19 cellular contexts compared by ENCODE assay signal in the genomic region with DNA sequence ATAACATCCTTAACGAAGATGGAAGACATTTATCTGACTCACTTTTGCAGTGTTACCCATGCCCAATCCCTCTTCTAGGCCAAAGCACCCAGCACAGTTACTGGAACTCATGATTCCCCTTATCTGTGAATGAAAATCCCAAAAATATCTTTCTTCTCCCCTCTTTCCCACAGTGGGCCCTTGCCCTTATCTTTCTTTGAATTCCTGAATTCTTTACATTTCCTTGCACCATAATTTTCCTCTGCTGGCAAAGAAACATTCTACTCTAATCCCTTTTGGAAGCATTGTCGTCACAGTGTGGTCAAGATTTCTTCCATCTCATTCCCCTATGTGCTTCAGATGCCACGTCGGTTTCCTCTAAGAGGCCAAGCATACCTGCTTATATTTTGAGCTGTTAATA.
"Had no signal": no experiment of that assay in that cellular context is flagged by ENCODE, and none has a peak within 500 bp of the region (broad histone marks: within the 10 kb centered on the region; RNA-seq: fewer than 3 reads in every experiment).

No MANE protein-coding gene starts in this region.

- H3K36me3 Mint-ChIP-seq: type B pancreatic cell had no signal

- DNase-seq: cortex of kidney; dorsolateral prefrontal cortex; effector CD8-positive, alpha-beta T cell; foreskin fibroblast; left colon; left ventricle myocardium superior; midbrain; occipital lobe; pancreas; right cardiac atrium; stimulated activated CD4-positive, alpha-beta T cell treated with anti-CD3 and anti-CD28 coated beads, Interleukin-2, amount 100 ng/mL, for 48 hours; stimulated activated naive CD8-positive, alpha-beta T cell treated with anti-CD3 and anti-CD28 coated beads, Interleukin-15, Interleukin-2, amounts not matched to agents 100 U/mL and 50 U/mL, for 24 hours; thyroid gland had no signal

- H3K4me1 ChIP-seq: pancreas, suprapubic skin, thyroid gland had no signal

- H3K9me3 Mint-ChIP-seq: type B pancreatic cell had no signal

- ATAC-seq: gastroesophageal sphincter; left ventricle myocardium superior; natural killer cell treated with Interleukin-12 subunit alpha and Interleukin-12 subunit beta and Interleukin-15 and Interleukin-18, amount 100 ng/mL, for 72 hours; pancreas; right cardiac atrium; stimulated activated naive CD8-positive, alpha-beta T cell treated with anti-CD3 and anti-CD28 coated beads, Interleukin-15, Interleukin-2, amounts not matched to agents 100 U/mL and 50 U/mL, for 24 hours had no signal

- H3K27me3 ChIP-seq: dorsolateral prefrontal cortex, gastroesophageal sphincter, pancreas, suprapubic skin, thyroid gland had no signal

- H3K4me3 Mint-ChIP-seq: natural killer cell treated with Interleukin-12 subunit alpha and Interleukin-12 subunit beta and Interleukin-15 and Interleukin-18, amount 100 ng/mL, for 72 hours; type B pancreatic cell had no signal

- H3K27ac ChIP-seq: dorsolateral prefrontal cortex, gastroesophageal sphincter, pancreas, suprapubic skin, thyroid gland had no signal

- H3K27ac Mint-ChIP-seq: natural killer cell treated with Interleukin-12 subunit alpha and Interleukin-12 subunit beta and Interleukin-15 and Interleukin-18, amount 100 ng/mL, for 72 hours; progenitor cell of endocrine pancreas; type B pancreatic cell had no signal

- H3K9me3 ChIP-seq: gastroesophageal sphincter, pancreas, suprapubic skin, thyroid gland had no signal

- H3K36me3 ChIP-seq: gastroesophageal sphincter, pancreas, suprapubic skin, thyroid gland had no signal

- H3K4me3 ChIP-seq: dorsolateral prefrontal cortex, gastroesophageal sphincter, lung, pancreas, suprapubic skin, thyroid gland had no signal
